ENCODE assay signal across 9 cellular contexts in the genomic region with DNA sequence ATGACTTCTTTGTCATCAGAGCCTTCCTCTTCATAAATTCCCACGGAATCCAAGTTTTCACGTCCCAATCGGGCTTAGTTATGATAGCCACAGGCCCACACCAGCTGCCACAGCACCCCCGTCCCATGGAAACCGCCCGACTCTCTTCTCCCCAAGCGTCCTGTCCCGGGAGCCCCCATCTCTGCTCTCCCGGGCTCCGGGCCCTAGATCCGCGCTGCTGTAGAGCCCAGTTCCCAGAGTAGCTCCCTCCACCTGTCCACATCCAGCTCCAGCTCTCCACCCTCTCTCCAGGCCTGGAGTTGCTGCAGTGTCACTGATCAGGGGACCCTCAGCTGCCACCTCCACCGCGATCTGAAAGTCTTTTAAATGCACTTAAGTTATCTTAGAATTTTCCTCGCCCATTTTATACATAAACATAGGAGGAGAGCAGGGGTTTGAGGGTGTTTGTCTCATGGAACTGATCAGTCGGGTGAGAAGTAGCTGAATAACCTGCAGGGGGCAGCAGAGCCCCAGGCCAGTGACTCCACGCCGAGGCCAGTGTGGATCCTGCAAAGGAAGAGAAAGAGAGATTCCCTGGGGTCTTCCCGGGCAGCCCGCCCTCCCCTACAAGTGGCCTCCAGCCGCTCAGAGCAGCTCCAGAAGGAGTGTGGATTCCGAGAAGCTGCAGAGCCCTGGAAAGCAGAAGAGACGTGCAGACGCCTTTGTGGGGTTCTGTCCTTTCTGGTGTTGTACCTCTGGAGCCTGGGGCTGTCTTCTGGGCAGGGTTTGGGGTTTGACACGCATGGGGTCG. TPM values are rescaled to one million over a fixed set of nuclear protein-coding genes. Genes with fewer than 3 reads are reported as not detected.
DNase-seq lines count a peak whose midpoint lies in the region; TF ChIP-seq lines count a peak whose summit lies in the region.
"Had no signal": no experiment of that assay in that cellular context is flagged by ENCODE, and none has a peak within 500 bp of the region (broad histone marks: within the 10 kb centered on the region; RNA-seq: fewer than 3 reads in every experiment).

No MANE protein-coding gene starts in this region.

- H3K4me1 Mint-ChIP-seq in activated naive CD8-positive, alpha-beta T cell (ENCODE audit: low read depth): peaks cover 27% of the 10 kb centered on the region

- no peaks in the 10 kb centered on the region for H3K9me3 Mint-ChIP-seq in activated naive CD8-positive, alpha-beta T cell (ENCODE audit: low read depth)

- peak overlapping the region in 1 of 3 donors; percentile 70 for H3K4me3 ChIP-seq in thyroid gland (replicated peaks in 1 of 3)
- H3K4me3 ChIP-seq: SJSA1 had no signal

- no peak for TF ChIP-seq POLR2A in thyroid gland (IDR thresholded peaks at IDR 0.05)

- TF ChIP-seq CTCF in thyroid gland (IDR thresholded peaks at IDR 0.05): peak; percentile 66 to 89 (median 74)

- peak overlapping the region; percentile 14 for H3K27ac Mint-ChIP-seq in activated naive CD8-positive, alpha-beta T cell

- H3K27ac ChIP-seq in thyroid gland: peak overlapping the region; percentile 74 to 99 (median 93)
- H3K27ac ChIP-seq: SJSA1 had no signal

- H3K36me3 ChIP-seq in thyroid gland: no peaks in the 10 kb centered on the region
- H3K36me3 ChIP-seq: SJSA1 had no signal

- peaks cover 6 to 24% of the 10 kb centered on the region in 2 donors for H3K4me1 ChIP-seq in thyroid gland
- H3K4me1 ChIP-seq: SJSA1 had no signal

- no peaks in the 10 kb centered on the region for H3K9me3 ChIP-seq in thyroid gland

- in situ Hi-C loops in ACHN (cut with HindIII; ENCODE audit: low pct_ligation_motif_present, low pct_unique_long_range_greater_than_20kb, low sequenced_read_pairs): no loop called here

- WGBS in thyroid gland, 2 donors: 27 to 31% methylated on average over 26 of the region's 26 CpGs

- H3K27me3 Mint-ChIP-seq in activated naive CD8-positive, alpha-beta T cell: no peaks in the 10 kb centered on the region

- H3K4me3 Mint-ChIP-seq in activated naive CD8-positive, alpha-beta T cell: peak overlapping the region; percentile 91

- intact Hi-C loops in cardiac septum (cut with DNase I): loop anchor here (1.0 to 5.0 kb wide), 3 partner anchors 24 to 177 kb away; a partner anchor contains a TSS
- intact Hi-C loops in thyroid gland (cut with DNase I): loop anchor here (2.0 to 10.0 kb wide), 3 partner anchors 23 to 181 kb away; a partner anchor contains a TSS

- DNase-seq in DMS114 treated with DMSO at 0.1 percent for 48 hours (lab: John Stamatoyannopoulos, UW; ENCODE audit: unreplicated experiment) (peak; percentile 4), KG1 (lab: John Stamatoyannopoulos, UW) (peak; percentile 12), SKM-1 treated with dmso at 0.1 percent for 144 hours (lab: John Stamatoyannopoulos, UW; ENCODE audit: unreplicated experiment) (peak; percentile 68), cardiac septum (ENCODE audit: low spot score) (peak; percentile 89), pons (ENCODE audit: low spot score) (peak; percentile 81), thyroid gland (peak; percentile 78 to 85), ACHN (no peak)

- no peaks in the 10 kb centered on the region for H3K27me3 ChIP-seq in thyroid gland
- H3K27me3 ChIP-seq: SJSA1 had no signal

- H3K36me3 Mint-ChIP-seq in activated naive CD8-positive, alpha-beta T cell: no peaks in the 10 kb centered on the region

RNA-seq across cellular contexts. Expression of a gene that starts 1.1 kb away (rescaled TPM):
- total RNA-seq in cardiac septum (3.1 TPM), thyroid gland (10 to 100 TPM in 2 of 4 donors, 1 to 10 TPM in 2; 7.4 to 14.4 (median 10.3) TPM)

RNA-seq across cellular contexts. Expression of a gene that starts 38.9 kb away (rescaled TPM):
- total RNA-seq in cardiac septum (5.1 TPM), thyroid gland (10 to 100 TPM; 10.9 to 23.1 (median 16.0) TPM)
